Comparison of ENCODE assay signal across 25 cellular contexts in genomic region chr1:227127891-227128290, GRCh38.
DNase-seq lines count a peak whose midpoint lies in the region; ATAC-seq, FAIRE-seq and TF ChIP-seq lines count a peak whose summit lies in the region.
"Had no signal": no experiment of that assay in that cellular context is flagged by ENCODE, and none has a peak within 500 bp of the region (broad histone marks: within the 10 kb centered on the region; RNA-seq: fewer than 3 reads in every experiment).

No MANE protein-coding gene starts in this region.

- no peak overlapping the region for H3K4me3 ChIP-seq in osteoblast (ENCODE audit: insufficient read depth, low read length)
- H3K4me3 ChIP-seq in uterus: no peak overlapping the region
- H3K4me3 ChIP-seq: adrenal gland, breast epithelium, colonic mucosa, esophagus squamous epithelium, gastroesophageal sphincter, GM23248, lung, prostate gland had no signal

- no peaks in the 10 kb centered on the region for H4K20me1 ChIP-seq in osteoblast (ENCODE audit: insufficient read depth, low read length)

- H3K36me3 ChIP-seq in osteoblast (ENCODE audit: insufficient read depth, low read length): peaks cover 5% of the 10 kb centered on the region
- H3K36me3 ChIP-seq in uterus: no peaks in the 10 kb centered on the region
- H3K36me3 ChIP-seq: adrenal gland, breast epithelium, colonic mucosa, prostate gland had no signal

- ATAC-seq in GM21515 (IDR thresholded peaks at IDR 0.05; ENCODE audit: unreplicated experiment) (peak; percentile 67), HG03159 (IDR thresholded peaks at IDR 0.05; ENCODE audit: unreplicated experiment) (peak; percentile 65), foreskin keratinocyte (no peak), GM19023 (IDR thresholded peaks at IDR 0.05; ENCODE audit: unreplicated experiment) (no peak)
- ATAC-seq: activated CD8-positive, alpha-beta T cell treated with anti-CD3 and anti-CD28 coated beads for 36 hours; gastroesophageal sphincter had no signal

- TF ChIP-seq CTCF in osteoblast (IDR thresholded peaks at IDR 0.05; ENCODE audit: extremely low read depth, low read depth, low read length) (no peak), uterus (IDR thresholded peaks at IDR 0.05) (no peak), foreskin keratinocyte (conservative IDR thresholded peaks at IDR 0.05) (no peak)

- no peaks in the 10 kb centered on the region for H3K79me2 ChIP-seq in osteoblast (ENCODE audit: insufficient read depth, low read length)

- H3K9me3 ChIP-seq in osteoblast (ENCODE audit: low read depth, low read length): no peaks in the 10 kb centered on the region
- H3K9me3 ChIP-seq in uterus: no peaks in the 10 kb centered on the region
- H3K9me3 ChIP-seq: adrenal gland, breast epithelium, colonic mucosa, esophagus squamous epithelium, gastroesophageal sphincter, prostate gland had no signal

- no peaks in the 10 kb centered on the region for H3K4me1 ChIP-seq in osteoblast (ENCODE audit: insufficient read depth, low read length)
- no peaks in the 10 kb centered on the region for H3K4me1 ChIP-seq in uterus
- H3K4me1 ChIP-seq in foreskin keratinocyte: no peaks in the 10 kb centered on the region
- H3K4me1 ChIP-seq: adrenal gland, breast epithelium, colonic mucosa, esophagus squamous epithelium, gastroesophageal sphincter, prostate gland had no signal

- intact Hi-C loops in uterus (cut with DNase I; ENCODE audit: low total_unique reads): no loop called here

- TF ChIP-seq POLR2A in uterus (IDR thresholded peaks at IDR 0.05): no peak

- H3K4me2 ChIP-seq in osteoblast (ENCODE audit: insufficient read depth, low read length): no peak overlapping the region

- H3K27me3 ChIP-seq in osteoblast (ENCODE audit: insufficient read depth, low read length) (no peaks in the 10 kb centered on the region), uterus (no peaks in the 10 kb centered on the region), foreskin keratinocyte (no peaks in the 10 kb centered on the region)
- H3K27me3 ChIP-seq: adrenal gland, breast epithelium, colonic mucosa, esophagus squamous epithelium, gastroesophageal sphincter had no signal

- H3K27ac ChIP-seq in osteoblast (ENCODE audit: low read depth, low read length) (no peak overlapping the region), uterus (no peak overlapping the region), foreskin keratinocyte (no peak overlapping the region)
- H3K27ac ChIP-seq: adrenal gland, breast epithelium, C4-2B, colonic mucosa, esophagus squamous epithelium, gastroesophageal sphincter, GM23248, prostate gland had no signal

- FAIRE-seq in GM18507 (lab: Jason Lieb, UNC): peak; percentile 74
- FAIRE-seq: keratinocyte had no signal

- DNase-seq in GM18507 (ENCODE audit: extremely low spot score, insufficient read length, low read depth) (no peak), osteoblast (ENCODE audit: insufficient read length, low spot score, missing footprints) (peak; percentile 53), uterus (no peak), foreskin keratinocyte (no peak)
- no peak for DNase-seq in activated naive CD4-positive, alpha-beta T cell treated with anti-CD3 and anti-CD28 coated beads, Interleukin-2, amount 50 U/mL, for 16 hours
- DNase-seq: activated CD8-positive, alpha-beta T cell treated with anti-CD3 and anti-CD28 coated beads for 36 hours; activated gamma-delta T cell; adrenal gland; colonic mucosa; esophagus squamous epithelium; GM23248; Karpas-422; NCI-H187 treated with DMSO at 0.1 percent for 48 hours; NCI-H345; NCI-H82; substantia nigra had no signal

- H2AFZ ChIP-seq in osteoblast (ENCODE audit: low read length): no peak overlapping the region
- H2AFZ ChIP-seq: GM23248 had no signal

Comparison
In these comparisons a context has a peak if more than half of its experiments do, and no peak if none do; other contexts are left out.
1. ATAC-seq: peak in GM21515 (single experiment) and HG03159 (single experiment); none in foreskin keratinocyte (single experiment) and GM19023 (single experiment).